In the genomic region with DNA sequence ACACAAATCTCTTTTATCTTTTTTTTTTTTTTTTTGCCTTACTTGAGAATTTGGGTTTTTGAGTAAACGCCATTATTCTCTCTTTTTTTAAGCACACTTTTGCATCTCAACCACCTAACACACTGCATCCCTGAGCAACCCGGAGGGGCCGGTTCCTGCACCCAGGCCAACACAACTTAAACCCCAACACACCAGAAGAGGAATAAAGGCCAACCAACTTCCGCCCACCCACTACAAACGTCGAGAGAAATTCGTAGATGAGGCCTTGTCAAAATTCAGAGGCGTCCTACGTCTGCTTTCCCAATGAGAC, we compare ENCODE assay signal across 8 cellular contexts. TPM values are rescaled to one million over a fixed set of nuclear protein-coding genes. Genes with fewer than 3 reads are reported as not detected.
DNase-seq lines count a peak whose midpoint lies in the region; ATAC-seq and TF ChIP-seq lines count a peak whose summit lies in the region.

No MANE protein-coding gene starts in this region.

- no peaks in the 10 kb centered on the region for H3K9me3 ChIP-seq in muscle layer of colon (ENCODE audit: low read length)

- H3K4me1 Mint-ChIP-seq in chondrocyte (ENCODE audit: low read depth): peaks cover 12% of the 10 kb centered on the region

- peaks cover 4% of the 10 kb centered on the region for H3K36me3 ChIP-seq in GM06990 (ENCODE audit: control insufficient read depth, insufficient read depth, low read length)
- H3K36me3 ChIP-seq in muscle layer of colon (ENCODE audit: insufficient read depth, low read length): peaks cover 8% of the 10 kb centered on the region

- H3K27me3 ChIP-seq in GM06990 (replicated peaks; ENCODE audit: control insufficient read depth, insufficient read depth, low read length): no peaks in the 10 kb centered on the region
- H3K27me3 ChIP-seq in HL-60 (ENCODE audit: insufficient read depth, poor library complexity, severe bottlenecking): no peaks in the 10 kb centered on the region
- H3K27me3 ChIP-seq in muscle layer of colon (ENCODE audit: control insufficient read depth in 1 of 2, insufficient read depth in 2 of 2, low read length in 2 of 2): no peaks in the 10 kb centered on the region

- peak overlapping the region; percentile 44 for H3K9ac ChIP-seq in muscle layer of colon (ENCODE audit: low read length)

- peak overlapping the region; percentile 88 for H3K4me3 Mint-ChIP-seq in chondrocyte (ENCODE audit: unreplicated experiment)

- POLR2A ChIA-PET in HEK293T (lab: Yijun Ruan, JAX): no interaction called here

- DNase-seq in GM06990 (ENCODE audit: extremely low read depth, insufficient read length): no peak
- DNase-seq in HL-60 (ENCODE audit: low read depth in 1 of 2, low spot score in 1 of 2): no peak
- DNase-seq in chondrocyte (ENCODE audit: low spot score): no peak
- no peak for DNase-seq in erythroblast (lab: John Stamatoyannopoulos, UW)
- no peak for DNase-seq in HEK293T (ENCODE audit: extremely low spot score)
- DNase-seq in globus pallidus (ENCODE audit: low spot score): no peak

- H3K27me3 Mint-ChIP-seq in chondrocyte (ENCODE audit: low read depth): no peaks in the 10 kb centered on the region

- ATAC-seq in HG02938 (IDR thresholded peaks at IDR 0.05; ENCODE audit: unreplicated experiment): no peak

- TF ChIP-seq CTCF in GM06990 (IDR thresholded peaks at IDR 0.05; ENCODE audit: insufficient read depth, low read length, poor library complexity, severe bottlenecking): no peak
- TF ChIP-seq CTCF in HL-60 (IDR thresholded peaks at IDR 0.05; ENCODE audit: insufficient read depth, low read length): no peak
- no peak for TF ChIP-seq CTCF in chondrocyte (IDR thresholded peaks at IDR 0.05)

- no peak for TF ChIP-seq POLR2A in erythroblast (IDR thresholded peaks at IDR 0.05; ENCODE audit: low read length)

- H3K4me3 ChIP-seq in GM06990 (replicated peaks; ENCODE audit: low read depth, low read length): peak overlapping the region; percentile 97
- peak overlapping the region; percentile 27 for H3K4me3 ChIP-seq in HL-60 (replicated peaks; ENCODE audit: insufficient read depth, low read length)
- peak overlapping the region; percentile 53 to 65 for H3K4me3 ChIP-seq in muscle layer of colon (ENCODE audit: low read depth in 1 of 2, low read length in 2 of 2)

- CTCF ChIA-PET in HEK293T (lab: Yijun Ruan, JAX): interaction anchor here (0.6 kb wide), 1 partner anchor 124 kb away, joined by 7 read pairs; no protein-coding TSS in a partner anchor

- no peaks in the 10 kb centered on the region for H3K9me3 Mint-ChIP-seq in chondrocyte (ENCODE audit: low read depth)

- peak overlapping the region; percentile 95 for H3K27ac Mint-ChIP-seq in chondrocyte (ENCODE audit: unreplicated experiment)

- H3K27ac ChIP-seq in HL-60 (replicated peaks) (peak overlapping the region; percentile 94), muscle layer of colon (ENCODE audit: low read depth, low read length) (no peak overlapping the region)

- peaks cover 7% of the 10 kb centered on the region for H3K36me3 Mint-ChIP-seq in chondrocyte (ENCODE audit: low read depth)

- H3K4me1 ChIP-seq in muscle layer of colon (ENCODE audit: insufficient read depth, low read length): peaks cover 6% of the 10 kb centered on the region

TF ChIP-seq in HEK293T, 16 proteins besides CTCF, POLR2A, EP300 and RAD21:
- TF ChIP-seq TARDBP (IDR thresholded peaks at IDR 0.05): no peak
- no peak for TF ChIP-seq FOXK2 (IDR thresholded peaks at IDR 0.05)
- TF ChIP-seq SUZ12 (IDR thresholded peaks at IDR 0.05): no peak
- TF ChIP-seq ARNT (IDR thresholded peaks at IDR 0.05): no peak
- no peak for TF ChIP-seq FOXM1 (IDR thresholded peaks at IDR 0.05; ENCODE audit: borderline replicate concordance)
- no peak for TF ChIP-seq NFRKB (IDR thresholded peaks at IDR 0.05)
- TF ChIP-seq BHLHE40 (IDR thresholded peaks at IDR 0.05; ENCODE audit: borderline replicate concordance): no peak
- TF ChIP-seq, protein P1, sequence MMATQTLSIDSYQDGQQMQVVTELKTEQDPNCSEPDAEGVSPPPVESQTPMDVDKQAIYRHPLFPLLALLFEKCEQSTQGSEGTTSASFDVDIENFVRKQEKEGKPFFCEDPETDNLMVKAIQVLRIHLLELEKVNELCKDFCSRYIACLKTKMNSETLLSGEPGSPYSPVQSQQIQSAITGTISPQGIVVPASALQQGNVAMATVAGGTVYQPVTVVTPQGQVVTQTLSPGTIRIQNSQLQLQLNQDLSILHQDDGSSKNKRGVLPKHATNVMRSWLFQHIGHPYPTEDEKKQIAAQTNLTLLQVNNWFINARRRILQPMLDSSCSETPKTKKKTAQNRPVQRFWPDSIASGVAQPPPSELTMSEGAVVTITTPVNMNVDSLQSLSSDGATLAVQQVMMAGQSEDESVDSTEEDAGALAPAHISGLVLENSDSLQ (IDR thresholded peaks at IDR 0.05): no peak
- no peak; the same call in 1 of the 2 replicates for TF ChIP-seq ZNF384 (IDR thresholded peaks at IDR 0.05)
- no peak for TF ChIP-seq SP1 (IDR thresholded peaks at IDR 0.05)
- no peak for TF ChIP-seq HDGF (IDR thresholded peaks at IDR 0.05; ENCODE audit: borderline replicate concordance)
- no peak for TF ChIP-seq L3MBTL2 (conservative IDR thresholded peaks at IDR 0.05)
- TF ChIP-seq FOXA1 (IDR thresholded peaks at IDR 0.05): no peak
- no peak for TF ChIP-seq LEF1 (IDR thresholded peaks at IDR 0.05; ENCODE audit: borderline replicate concordance)
- TF ChIP-seq ELF4 (IDR thresholded peaks at IDR 0.05): no peak
- no peak for TF ChIP-seq CTBP1 (IDR thresholded peaks at IDR 0.05; ENCODE audit: borderline replicate concordance)

RNA-seq across cellular contexts. Expression of gene CCNB2, which starts 0.4 kb away (rescaled TPM):
- 5.3 to 10.4 TPM (median 9.7 TPM) in 3 replicates for total RNA-seq in chondrocyte

Comparison
In these comparisons a context has a peak if more than half of its experiments do, and no peak if none do; other contexts are left out.
1. H3K4me3 ChIP-seq: peak in every context shown above with its lines; median percentile 97 in GM06990; 59 in muscle layer of colon; 27 in HL-60.